Comparison of ENCODE assay signal across 16 cellular contexts in genomic region chr7:157805716-157806115, GRCh38.
"Had no signal": no experiment of that assay in that cellular context is flagged by ENCODE, and none has a peak within 500 bp of the region (broad histone marks: within the 10 kb centered on the region; RNA-seq: fewer than 3 reads in every experiment).

No MANE protein-coding gene starts in this region.

- H3K27ac Mint-ChIP-seq: activated CD8-positive, alpha-beta T cell treated with anti-CD3 and anti-CD28 coated beads, Interleukin-2, amount 10 ng/mL, durations not matched to agents 7 days and 5 days; activated naive CD8-positive, alpha-beta T cell; naive B cell; stimulated activated memory B cell treated with anti-CD40 and anti-IgM and Interleukin-4, amounts not matched to agents 10 μg/mL and 1 μg/mL and 100 μg/mL, for 72 hours; WTC11 had no signal

- H3K4me1 ChIP-seq: body of pancreas, esophagus muscularis mucosa, thyroid gland had no signal

- H3K27me3 ChIP-seq: body of pancreas, esophagus muscularis mucosa, thyroid gland had no signal

- H3K4me3 Mint-ChIP-seq: activated CD8-positive, alpha-beta T cell treated with anti-CD3 and anti-CD28 coated beads, Interleukin-2, amount 10 ng/mL, durations not matched to agents 7 days and 5 days; activated naive CD8-positive, alpha-beta T cell; naive B cell; stimulated activated memory B cell treated with anti-CD40 and anti-IgM and Interleukin-4, amounts not matched to agents 10 μg/mL and 1 μg/mL and 100 μg/mL, for 72 hours; WTC11 had no signal

- H3K27ac ChIP-seq: body of pancreas, coronary artery, esophagus muscularis mucosa, thyroid gland had no signal

- H3K36me3 ChIP-seq: esophagus muscularis mucosa, thyroid gland had no signal

- H3K27me3 Mint-ChIP-seq: activated naive CD8-positive, alpha-beta T cell; stimulated activated memory B cell treated with anti-CD40 and anti-IgM and Interleukin-4, amounts not matched to agents 10 μg/mL and 1 μg/mL and 100 μg/mL, for 72 hours had no signal

- H3K9me3 ChIP-seq: body of pancreas, thyroid gland had no signal

- ATAC-seq: activated CD8-positive, alpha-beta T cell treated with anti-CD3 and anti-CD28 coated beads, Interleukin-2, amount 10 ng/mL, durations not matched to agents 7 days and 5 days; body of pancreas; left lobe of liver; stimulated activated memory B cell treated with anti-CD40 and anti-IgM and Interleukin-4, amounts not matched to agents 10 μg/mL and 1 μg/mL and 100 μg/mL, for 72 hours; WTC11 had no signal

- DNase-seq: activated CD4-positive, alpha-beta T cell treated with anti-CD3 and anti-CD28 coated beads for 4 hours; activated CD8-positive, alpha-beta memory T cell treated with anti-CD3 and anti-CD28 coated beads, Interleukin-2, amount 50 U/mL, for 4 hours; activated CD8-positive, alpha-beta T cell treated with anti-CD3 and anti-CD28 coated beads, Interleukin-2, amount 10 ng/mL, durations not matched to agents 7 days and 5 days; activated gamma-delta T cell; activated T-cell treated with anti-CD3 and anti-CD28 coated beads, Interleukin-2, amount 50 U/mL, for 48 hours; amniotic stem cell; body of pancreas; central memory CD4-positive, alpha-beta T cell; naive B cell; thyroid gland had no signal

- H3K36me3 Mint-ChIP-seq: activated naive CD8-positive, alpha-beta T cell; naive B cell; stimulated activated memory B cell treated with anti-CD40 and anti-IgM and Interleukin-4, amounts not matched to agents 10 μg/mL and 1 μg/mL and 100 μg/mL, for 72 hours had no signal

- H3K4me3 ChIP-seq: body of pancreas, coronary artery, esophagus muscularis mucosa, thyroid gland had no signal

- H3K4me1 Mint-ChIP-seq: naive B cell; stimulated activated memory B cell treated with anti-CD40 and anti-IgM and Interleukin-4, amounts not matched to agents 10 μg/mL and 1 μg/mL and 100 μg/mL, for 72 hours had no signal
